ENCODE assay signal across 1 cellular context in the genomic region with DNA sequence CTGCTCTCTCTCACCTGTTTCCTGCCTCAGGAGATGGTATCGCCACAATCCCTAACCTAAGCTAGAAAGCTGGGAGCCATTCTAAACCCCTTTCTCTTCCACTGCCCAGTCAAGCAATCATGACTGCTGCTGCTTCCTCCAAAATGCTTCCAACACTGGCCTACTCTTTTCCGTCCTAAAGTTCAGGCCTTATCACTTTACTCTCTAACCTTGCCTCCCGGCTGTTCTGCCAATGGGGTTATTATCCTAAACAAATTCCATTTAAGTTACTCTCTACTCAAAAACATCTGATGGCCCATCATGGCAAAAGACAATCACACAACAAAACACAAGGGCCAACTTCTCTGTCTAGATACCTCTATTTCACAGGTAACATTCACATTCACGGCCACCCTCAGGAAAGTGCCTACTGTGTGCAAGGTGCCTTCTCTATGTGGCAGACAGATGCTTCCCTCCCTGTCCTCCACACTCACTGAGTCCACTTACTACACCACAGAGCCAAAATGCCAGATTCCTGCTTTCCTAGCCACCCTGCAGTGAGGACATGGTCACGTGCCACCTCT.
TF ChIP-seq lines count a peak whose summit lies in the region.

No MANE protein-coding gene starts in this region.

TF ChIP-seq in IMR-90, 13 proteins besides CTCF, POLR2A, EP300 and RAD21:
- TF ChIP-seq, protein P1, sequence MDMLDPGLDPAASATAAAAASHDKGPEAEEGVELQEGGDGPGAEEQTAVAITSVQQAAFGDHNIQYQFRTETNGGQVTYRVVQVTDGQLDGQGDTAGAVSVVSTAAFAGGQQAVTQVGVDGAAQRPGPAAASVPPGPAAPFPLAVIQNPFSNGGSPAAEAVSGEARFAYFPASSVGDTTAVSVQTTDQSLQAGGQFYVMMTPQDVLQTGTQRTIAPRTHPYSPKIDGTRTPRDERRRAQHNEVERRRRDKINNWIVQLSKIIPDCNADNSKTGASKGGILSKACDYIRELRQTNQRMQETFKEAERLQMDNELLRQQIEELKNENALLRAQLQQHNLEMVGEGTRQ (IDR thresholded peaks at IDR 0.05; ENCODE audit: low read depth, low read length): peak; percentile 78; the same call in 1 of the 2 replicates
- no peak for TF ChIP-seq MAZ (IDR thresholded peaks at IDR 0.05; ENCODE audit: borderline replicate concordance, low read depth, low read length)
